ENCODE assay signal across 22 cellular contexts in genomic region chr14:104481323-104481722, GRCh38.
DNase-seq lines count a peak whose midpoint lies in the region; ATAC-seq and TF ChIP-seq lines count a peak whose summit lies in the region.
"Had no signal": no experiment of that assay in that cellular context is flagged by ENCODE, and none has a peak within 500 bp of the region (broad histone marks: within the 10 kb centered on the region; RNA-seq: fewer than 3 reads in every experiment).

No MANE protein-coding gene starts in this region.

- H3K14ac ChIP-seq in mesenchymal stem cell (ENCODE audit: low read length in 2 of 2), result no peak overlapping the region
- H3K14ac ChIP-seq in neuronal stem cell (ENCODE audit: low read length), result no peak overlapping the region

- intact Hi-C loops in cardiac septum (cut with DNase I), result no loop called here
- intact Hi-C loops in heart left ventricle (cut with DNase I), result no loop called here

- no peak for TF ChIP-seq POLR2A in heart left ventricle (IDR thresholded peaks at IDR 0.05)

- H3K27me3 ChIP-seq in heart left ventricle (peaks cover 0 to 18% (median 0%) of the 10 kb centered on the region in 9 donors), mesenchymal stem cell (ENCODE audit: control insufficient read depth in 1 of 2, insufficient read depth in 1 of 2, low read length in 2 of 2) (no peaks in the 10 kb centered on the region), neuronal stem cell (ENCODE audit: control insufficient read depth in 3 of 3, insufficient read depth in 3 of 3, low read depth in 1 of 3, low read length in 3 of 3) (peaks cover 0 to 19% (median 0%) of the 10 kb centered on the region in 3 experiments)
- H3K27me3 ChIP-seq: BLaER1 treated with 17β-estradiol and CSF1 and Interleukin-3, amounts not matched to agents 10 nM and 100 nM had no signal

- H3K4me1 ChIP-seq in heart left ventricle, result no peaks in the 10 kb centered on the region
- no peaks in the 10 kb centered on the region for H3K4me1 ChIP-seq in mesenchymal stem cell (ENCODE audit: control insufficient read depth, insufficient read depth, low read depth, low read length)
- H3K4me1 ChIP-seq in neuronal stem cell (ENCODE audit: control insufficient read depth in 2 of 2, insufficient read depth in 1 of 2, low read depth in 1 of 2, low read length in 2 of 2), result no peaks in the 10 kb centered on the region
- H3K4me1 ChIP-seq: A549, Caco-2 had no signal

- H3K4ac ChIP-seq in mesenchymal stem cell (ENCODE audit: low read depth in 1 of 2, low read length in 2 of 2) (no peak overlapping the region), neuronal stem cell (ENCODE audit: low read length) (no peak overlapping the region)

- H3K18ac ChIP-seq in mesenchymal stem cell (ENCODE audit: low read depth in 1 of 2, low read length in 2 of 2) (no peak overlapping the region), neuronal stem cell (ENCODE audit: low read length) (no peak overlapping the region)

- no peak overlapping the region for H2BK120ac ChIP-seq in mesenchymal stem cell (ENCODE audit: low read depth, low read length)
- H2BK120ac ChIP-seq in neuronal stem cell (ENCODE audit: low read depth, low read length), result no peak overlapping the region

- peaks cover 0 to 28% (median 13%) of the 10 kb centered on the region in 12 donors for H3K9me3 ChIP-seq in heart left ventricle
- peaks cover 16% of the 10 kb centered on the region for H3K9me3 ChIP-seq in mesenchymal stem cell (ENCODE audit: control insufficient read depth, low read length)
- peaks cover 0 to 4% of the 10 kb centered on the region in 2 donors for H3K9me3 ChIP-seq in neuronal stem cell (replicated peaks in 1 of 2; ENCODE audit: control insufficient read depth in 2 of 2, insufficient read depth in 1 of 2, low read depth in 1 of 2, low read length in 2 of 2)
- H3K9me3 ChIP-seq: A549 had no signal

- H3K23ac ChIP-seq in mesenchymal stem cell (ENCODE audit: low read length in 2 of 2), result no peak overlapping the region
- H3K23ac ChIP-seq in neuronal stem cell (ENCODE audit: low read depth, low read length, poor library complexity), result no peak overlapping the region

- H4K91ac ChIP-seq in mesenchymal stem cell (ENCODE audit: low read length), result peak overlapping the region; percentile 61
- no peak overlapping the region for H4K91ac ChIP-seq in neuronal stem cell (ENCODE audit: low read depth, low read length, poor library complexity)

- H3K27ac ChIP-seq in heart left ventricle (no peak overlapping the region), mesenchymal stem cell (ENCODE audit: low read length, poor library complexity, severe bottlenecking) (no peak overlapping the region), neuronal stem cell (replicated peaks; ENCODE audit: low read length) (no peak overlapping the region)
- H3K27ac ChIP-seq: 22Rv1; A549; BLaER1 treated with 17β-estradiol and CSF1 and Interleukin-3, amounts not matched to agents 10 nM and 100 nM; C4-2B had no signal

- no peak for ATAC-seq in heart left ventricle
- ATAC-seq in HG03025 (IDR thresholded peaks at IDR 0.05; ENCODE audit: low FRiP score, unreplicated experiment), result no peak
- ATAC-seq: A549; CD8-positive, alpha-beta T cell; GM12878 had no signal

- H3K4me2 ChIP-seq in mesenchymal stem cell (ENCODE audit: low read length, poor library complexity, severe bottlenecking), result no peak overlapping the region
- no peak overlapping the region for H3K4me2 ChIP-seq in neuronal stem cell (ENCODE audit: insufficient read depth, low read length, poor library complexity, severe bottlenecking)
- H3K4me2 ChIP-seq: A549; BLaER1 treated with 17β-estradiol and CSF1 and Interleukin-3, amounts not matched to agents 10 nM and 100 nM had no signal

- no peak overlapping the region for H2AK5ac ChIP-seq in mesenchymal stem cell (ENCODE audit: low read length, severe bottlenecking)
- H2AK5ac ChIP-seq in neuronal stem cell (ENCODE audit: low read depth, low read length), result no peak overlapping the region

- H4K8ac ChIP-seq in mesenchymal stem cell (ENCODE audit: low read length), result no peak overlapping the region
- H4K8ac ChIP-seq in neuronal stem cell (ENCODE audit: low read depth, low read length), result peak overlapping the region; percentile 65

- H2BK5ac ChIP-seq in mesenchymal stem cell (ENCODE audit: low read depth, low read length, poor library complexity, severe bottlenecking) (no peak overlapping the region), neuronal stem cell (ENCODE audit: low read length) (no peak overlapping the region)

- H2BK12ac ChIP-seq in mesenchymal stem cell (ENCODE audit: low read length in 2 of 2), result no peak overlapping the region
- no peak overlapping the region for H2BK12ac ChIP-seq in neuronal stem cell (ENCODE audit: low read length)

- H3K4me3 ChIP-seq in heart left ventricle, result no peak overlapping the region
- H3K4me3 ChIP-seq in mesenchymal stem cell (ENCODE audit: insufficient read depth in 1 of 2, low read depth in 1 of 2, low read length in 2 of 2), result no peak overlapping the region
- no peak overlapping the region for H3K4me3 ChIP-seq in neuronal stem cell (ENCODE audit: low read length in 2 of 2)
- H3K4me3 ChIP-seq: A549, GM12878 had no signal

- H3K36me3 ChIP-seq in heart left ventricle (no peaks in the 10 kb centered on the region), mesenchymal stem cell (ENCODE audit: control insufficient read depth in 1 of 2, insufficient read depth in 2 of 2, low read depth in 1 of 2, low read length in 2 of 2) (no peaks in the 10 kb centered on the region), neuronal stem cell (replicated peaks in 1 of 2; ENCODE audit: control insufficient read depth in 2 of 2, insufficient read depth in 2 of 2, low read length in 2 of 2) (no peaks in the 10 kb centered on the region)

- H2AFZ ChIP-seq in mesenchymal stem cell (ENCODE audit: low read depth, low read length) (no peak overlapping the region), neuronal stem cell (ENCODE audit: low read length) (no peak overlapping the region)

- H3K9ac ChIP-seq in mesenchymal stem cell (ENCODE audit: low read length), result no peak overlapping the region
- no peak overlapping the region for H3K9ac ChIP-seq in neuronal stem cell (ENCODE audit: low read depth, low read length, poor library complexity)
- H3K9ac ChIP-seq: BLaER1 treated with 17β-estradiol and CSF1 and Interleukin-3, amounts not matched to agents 10 nM and 100 nM had no signal

- H2BK15ac ChIP-seq in mesenchymal stem cell (ENCODE audit: low read depth, poor library complexity, severe bottlenecking), result no peak overlapping the region
- H2BK15ac ChIP-seq in neuronal stem cell (ENCODE audit: low read length), result no peak overlapping the region

- DNase-seq in cardiac septum (ENCODE audit: low spot score) (peak; percentile 57), heart left ventricle (no peak), mesenchymal stem cell (no peak), neuronal stem cell (ENCODE audit: low spot score) (no peak), DMS114 treated with DMSO at 0.1 percent for 48 hours (lab: John Stamatoyannopoulos, UW; ENCODE audit: unreplicated experiment) (no peak)
- DNase-seq: AML-193; Caco-2; Calu3; CD4-positive, alpha-beta T cell; CD8-positive, alpha-beta T cell; DMS153; DMS53; DMS79; DND-41; EL; GDM1 had no signal

- no peak for TF ChIP-seq CTCF in heart left ventricle (IDR thresholded peaks at IDR 0.05)

- H3K79me1 ChIP-seq in mesenchymal stem cell (replicated peaks; ENCODE audit: low read length, poor library complexity, severe bottlenecking), result no peaks in the 10 kb centered on the region
- H3K79me1 ChIP-seq in neuronal stem cell (ENCODE audit: low read depth, low read length), result no peaks in the 10 kb centered on the region

- 92 to 95% (median 93%) methylated on average over 10 of the region's 10 CpGs for WGBS in heart left ventricle, 4 donors
- 81% methylated on average over 10 of the region's 10 CpGs for WGBS in mesenchymal stem cell
- WGBS in neuronal stem cell (ENCODE audit: extremely low coverage in 2 of 2, insufficient read length in 2 of 2, insufficient replicate concordance in 1 of 2), 2 donors, result no CpG with 5 or more reads among the region's 10 CpGs
